In genomic region chr6:124990988-124991387, GRCh38 we compare ENCODE assay signal across 30 cellular contexts.
"Had no signal": no experiment of that assay in that cellular context is flagged by ENCODE, and none has a peak within 500 bp of the region (broad histone marks: within the 10 kb centered on the region; RNA-seq: fewer than 3 reads in every experiment).

No MANE protein-coding gene starts in this region.

- H3K4me3 Mint-ChIP-seq: activated CD4-positive, alpha-beta memory T cell treated with anti-CD3 and anti-CD28 coated beads, Interleukin-2, amount 10 ng/mL, durations not matched to agents 7 days and 5 days; activated CD4-positive, alpha-beta T cell treated with anti-CD3 and anti-CD28 coated beads, Interleukin-2, amount 10 ng/mL, durations not matched to agents 7 days and 5 days; activated naive CD8-positive, alpha-beta T cell; activated T-cell treated with anti-CD3 and anti-CD28 coated beads, Interleukin-2, amount 50 U/mL, for 24 hours; activated T-cell treated with anti-CD3 and anti-CD28 coated beads, Interleukin-2, amount 50 U/mL, for 72 hours; effector memory CD8-positive, alpha-beta T cell had no signal

- H3K27me3 ChIP-seq: brain microvascular endothelial cell, colonic mucosa, esophagus muscularis mucosa, foreskin keratinocyte, gastrocnemius medialis, heart left ventricle had no signal

- H3K4me1 ChIP-seq: colonic mucosa had no signal

- H3K36me3 ChIP-seq: brain microvascular endothelial cell, colonic mucosa, esophagus muscularis mucosa, gastrocnemius medialis, heart left ventricle had no signal

- H3K36me3 Mint-ChIP-seq: activated naive CD8-positive, alpha-beta T cell had no signal

- H3K4me3 ChIP-seq: colonic mucosa, esophagus muscularis mucosa, gastrocnemius medialis, heart left ventricle had no signal

- H3K9me3 Mint-ChIP-seq: activated CD4-positive, alpha-beta memory T cell treated with anti-CD3 and anti-CD28 coated beads, Interleukin-2, amount 10 ng/mL, durations not matched to agents 7 days and 5 days; activated CD4-positive, alpha-beta T cell treated with anti-CD3 and anti-CD28 coated beads, Interleukin-2, amount 10 ng/mL, durations not matched to agents 7 days and 5 days; activated T-cell treated with anti-CD3 and anti-CD28 coated beads, Interleukin-2, amount 50 U/mL, for 24 hours; activated T-cell treated with anti-CD3 and anti-CD28 coated beads, Interleukin-2, amount 50 U/mL, for 72 hours had no signal

- H3K27ac Mint-ChIP-seq: activated CD4-positive, alpha-beta memory T cell treated with anti-CD3 and anti-CD28 coated beads, Interleukin-2, amount 10 ng/mL, durations not matched to agents 7 days and 5 days; activated CD4-positive, alpha-beta T cell treated with anti-CD3 and anti-CD28 coated beads, Interleukin-2, amount 10 ng/mL, durations not matched to agents 7 days and 5 days; activated naive CD8-positive, alpha-beta T cell; activated T-cell treated with anti-CD3 and anti-CD28 coated beads, Interleukin-2, amount 50 U/mL, for 24 hours; activated T-cell treated with anti-CD3 and anti-CD28 coated beads, Interleukin-2, amount 50 U/mL, for 72 hours; effector memory CD8-positive, alpha-beta T cell had no signal

- H3K27ac ChIP-seq: brain microvascular endothelial cell, colonic mucosa, esophagus muscularis mucosa, foreskin keratinocyte, gastrocnemius medialis, heart left ventricle had no signal

- H3K27me3 Mint-ChIP-seq: activated CD4-positive, alpha-beta memory T cell treated with anti-CD3 and anti-CD28 coated beads, Interleukin-2, amount 10 ng/mL, durations not matched to agents 7 days and 5 days; activated naive CD8-positive, alpha-beta T cell; activated T-cell treated with anti-CD3 and anti-CD28 coated beads, Interleukin-2, amount 50 U/mL, for 24 hours; effector memory CD8-positive, alpha-beta T cell had no signal

- DNase-seq: activated CD4-positive, alpha-beta memory T cell treated with anti-CD3 and anti-CD28 coated beads, Interleukin-2, amount 10 ng/mL, durations not matched to agents 7 days and 5 days; activated CD4-positive, alpha-beta T cell treated with anti-CD3 and anti-CD28 coated beads for 1 hour; activated CD4-positive, alpha-beta T cell treated with anti-CD3 and anti-CD28 coated beads for 4 hours; activated CD4-positive, alpha-beta T cell treated with anti-CD3 and anti-CD28 coated beads, Interleukin-2, amount 10 ng/mL, durations not matched to agents 7 days and 5 days; activated CD4-positive, alpha-beta T cell treated with anti-CD3 and anti-CD28 coated beads, Interleukin-2, amount 50 U/mL, for 4 hours; activated CD8-positive, alpha-beta memory T cell treated with anti-CD3 and anti-CD28 coated beads, Interleukin-2, amount 50 U/mL, for 48 hours; activated gamma-delta T cell; activated naive CD4-positive, alpha-beta T cell; activated naive CD4-positive, alpha-beta T cell treated with anti-CD3 and anti-CD28 coated beads, Interleukin-2, amount 50 U/mL, for 16 hours; activated T-cell treated with anti-CD3 and anti-CD28 coated beads for 4 hours; activated T-cell treated with anti-CD3 and anti-CD28 coated beads, Interleukin-2, amount 50 U/mL, for 24 hours; activated T-cell treated with anti-CD3 and anti-CD28 coated beads, Interleukin-2, amount 50 U/mL, for 72 hours; amniotic stem cell; anterior cingulate cortex; brain microvascular endothelial cell; central memory CD4-positive, alpha-beta T cell; cerebellar nuclear complex; colonic mucosa; dermis blood vessel endothelial cell; effector CD4-positive, alpha-beta T cell; effector memory CD8-positive, alpha-beta T cell; erythroblast; foreskin keratinocyte; gastrocnemius medialis; glutamatergic neuron; heart left ventricle; T-helper 2 cell had no signal

- ATAC-seq: activated T-cell treated with anti-CD3 and anti-CD28 coated beads, Interleukin-2, amount 50 U/mL, for 72 hours; effector memory CD8-positive, alpha-beta T cell; foreskin keratinocyte; gastrocnemius medialis; heart left ventricle had no signal

- FAIRE-seq: astrocyte had no signal

- H3K9me3 ChIP-seq: colonic mucosa, esophagus muscularis mucosa, gastrocnemius medialis, heart left ventricle had no signal
